In the genomic region with DNA sequence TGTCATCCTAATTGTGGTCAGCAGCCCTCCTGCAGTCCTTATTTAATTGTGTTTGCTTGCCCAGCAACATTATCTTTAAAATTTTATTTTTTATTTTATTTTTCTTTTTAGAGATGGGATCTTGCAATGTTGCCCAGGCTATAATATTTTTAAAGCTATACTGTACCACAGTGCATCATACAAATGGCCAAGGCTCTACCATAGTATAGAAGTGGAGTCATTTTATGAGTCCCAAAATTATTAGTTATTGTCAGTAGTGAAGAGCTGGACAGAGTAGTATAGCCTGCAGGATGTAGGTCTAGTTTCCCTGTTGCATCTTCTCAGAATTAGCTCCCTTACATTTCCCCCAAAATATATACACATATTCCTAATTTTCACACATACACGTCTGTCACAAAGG, we compare ENCODE assay signal across 11 cellular contexts.
"Had no signal": no experiment of that assay in that cellular context is flagged by ENCODE, and none has a peak within 500 bp of the region (broad histone marks: within the 10 kb centered on the region; RNA-seq: fewer than 3 reads in every experiment).

No MANE protein-coding gene starts in this region.

- H2AFZ ChIP-seq: GM23248, GM23338 had no signal

- H3K9ac ChIP-seq: GM23248 had no signal

- ATAC-seq: GM23338, HCT116 had no signal

- DNase-seq: GM23248, GOT3, H7, H9, HCEC 1CT, HFFc6 had no signal

- H3K27ac ChIP-seq: GM23248 had no signal

- H3K4me3 ChIP-seq: GM23248, GM23338, HAP-1 had no signal

- H3K4me1 ChIP-seq: HAP-1 had no signal

- H3K9me3 ChIP-seq: HAP-1 had no signal

- H3K4me2 ChIP-seq: GM23338 had no signal

- FAIRE-seq: H1, H54 had no signal
